In the genomic region with DNA sequence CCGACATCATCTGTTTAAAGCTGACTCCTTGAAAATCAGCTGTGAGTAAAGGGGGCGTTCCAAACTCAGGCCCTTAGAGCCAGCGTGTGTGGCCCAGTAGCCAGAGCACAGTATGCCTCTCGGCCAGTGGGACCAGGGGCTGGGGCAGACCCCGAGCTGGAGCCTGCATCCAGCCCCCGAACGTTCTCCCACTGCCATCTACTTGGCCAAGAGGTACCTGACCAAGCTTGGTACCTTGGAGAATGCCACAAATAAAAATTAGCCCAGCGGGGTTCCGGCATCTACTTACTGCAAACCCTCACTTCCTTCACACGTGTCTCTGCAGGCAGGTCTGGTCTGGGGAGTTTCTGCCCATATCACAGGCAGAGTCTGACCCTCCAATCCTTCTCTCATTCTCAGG, we compare ENCODE assay signal across 1 cellular context.
TF ChIP-seq lines count a peak whose summit lies in the region.

No MANE protein-coding gene starts in this region.

TF ChIP-seq in H1, 55 proteins besides CTCF, POLR2A, EP300 and RAD21:
- TF ChIP-seq SRF (IDR thresholded peaks at IDR 0.05; ENCODE audit: low read depth, low read length): no peak
- TF ChIP-seq, protein P1, sequence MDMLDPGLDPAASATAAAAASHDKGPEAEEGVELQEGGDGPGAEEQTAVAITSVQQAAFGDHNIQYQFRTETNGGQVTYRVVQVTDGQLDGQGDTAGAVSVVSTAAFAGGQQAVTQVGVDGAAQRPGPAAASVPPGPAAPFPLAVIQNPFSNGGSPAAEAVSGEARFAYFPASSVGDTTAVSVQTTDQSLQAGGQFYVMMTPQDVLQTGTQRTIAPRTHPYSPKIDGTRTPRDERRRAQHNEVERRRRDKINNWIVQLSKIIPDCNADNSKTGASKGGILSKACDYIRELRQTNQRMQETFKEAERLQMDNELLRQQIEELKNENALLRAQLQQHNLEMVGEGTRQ (IDR thresholded peaks at IDR 0.05; ENCODE audit: low read length): no peak
- TF ChIP-seq TEAD4 (IDR thresholded peaks at IDR 0.05; ENCODE audit: low read depth, low read length): no peak
- no peak for TF ChIP-seq NRF1 (IDR thresholded peaks at IDR 0.05; ENCODE audit: low read depth, low read length)
- no peak for TF ChIP-seq CREB1 (IDR thresholded peaks at IDR 0.05)
- no peak for TF ChIP-seq RFX5 (IDR thresholded peaks at IDR 0.05; ENCODE audit: borderline replicate concordance, low read depth, low read length)
- no peak for TF ChIP-seq BACH1 (IDR thresholded peaks at IDR 0.05; ENCODE audit: low read length)
- TF ChIP-seq NANOG (IDR thresholded peaks at IDR 0.05; ENCODE audit: insufficient read depth, low read depth, low read length, poor library complexity, severe bottlenecking): no peak
- TF ChIP-seq ASH2L (IDR thresholded peaks at IDR 0.05; ENCODE audit: low read length): no peak
- TF ChIP-seq JUN (IDR thresholded peaks at IDR 0.05; ENCODE audit: low read depth, low read length): no peak
- no peak for TF ChIP-seq HDAC2 (IDR thresholded peaks at IDR 0.05; ENCODE audit: borderline replicate concordance in 1 of 2, low read depth in 2 of 2, low read length in 2 of 2)
- TF ChIP-seq CEBPB (IDR thresholded peaks at IDR 0.05; ENCODE audit: low read depth, low read length): no peak
- TF ChIP-seq EZH2 (IDR thresholded peaks at IDR 0.05; ENCODE audit: low read depth, low read length, severe bottlenecking): no peak
- TF ChIP-seq, protein P2, sequence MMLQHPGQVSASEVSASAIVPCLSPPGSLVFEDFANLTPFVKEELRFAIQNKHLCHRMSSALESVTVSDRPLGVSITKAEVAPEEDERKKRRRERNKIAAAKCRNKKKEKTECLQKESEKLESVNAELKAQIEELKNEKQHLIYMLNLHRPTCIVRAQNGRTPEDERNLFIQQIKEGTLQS (IDR thresholded peaks at IDR 0.05; ENCODE audit: insufficient read depth, low read depth, low read length): no peak
- TF ChIP-seq, protein P3, sequence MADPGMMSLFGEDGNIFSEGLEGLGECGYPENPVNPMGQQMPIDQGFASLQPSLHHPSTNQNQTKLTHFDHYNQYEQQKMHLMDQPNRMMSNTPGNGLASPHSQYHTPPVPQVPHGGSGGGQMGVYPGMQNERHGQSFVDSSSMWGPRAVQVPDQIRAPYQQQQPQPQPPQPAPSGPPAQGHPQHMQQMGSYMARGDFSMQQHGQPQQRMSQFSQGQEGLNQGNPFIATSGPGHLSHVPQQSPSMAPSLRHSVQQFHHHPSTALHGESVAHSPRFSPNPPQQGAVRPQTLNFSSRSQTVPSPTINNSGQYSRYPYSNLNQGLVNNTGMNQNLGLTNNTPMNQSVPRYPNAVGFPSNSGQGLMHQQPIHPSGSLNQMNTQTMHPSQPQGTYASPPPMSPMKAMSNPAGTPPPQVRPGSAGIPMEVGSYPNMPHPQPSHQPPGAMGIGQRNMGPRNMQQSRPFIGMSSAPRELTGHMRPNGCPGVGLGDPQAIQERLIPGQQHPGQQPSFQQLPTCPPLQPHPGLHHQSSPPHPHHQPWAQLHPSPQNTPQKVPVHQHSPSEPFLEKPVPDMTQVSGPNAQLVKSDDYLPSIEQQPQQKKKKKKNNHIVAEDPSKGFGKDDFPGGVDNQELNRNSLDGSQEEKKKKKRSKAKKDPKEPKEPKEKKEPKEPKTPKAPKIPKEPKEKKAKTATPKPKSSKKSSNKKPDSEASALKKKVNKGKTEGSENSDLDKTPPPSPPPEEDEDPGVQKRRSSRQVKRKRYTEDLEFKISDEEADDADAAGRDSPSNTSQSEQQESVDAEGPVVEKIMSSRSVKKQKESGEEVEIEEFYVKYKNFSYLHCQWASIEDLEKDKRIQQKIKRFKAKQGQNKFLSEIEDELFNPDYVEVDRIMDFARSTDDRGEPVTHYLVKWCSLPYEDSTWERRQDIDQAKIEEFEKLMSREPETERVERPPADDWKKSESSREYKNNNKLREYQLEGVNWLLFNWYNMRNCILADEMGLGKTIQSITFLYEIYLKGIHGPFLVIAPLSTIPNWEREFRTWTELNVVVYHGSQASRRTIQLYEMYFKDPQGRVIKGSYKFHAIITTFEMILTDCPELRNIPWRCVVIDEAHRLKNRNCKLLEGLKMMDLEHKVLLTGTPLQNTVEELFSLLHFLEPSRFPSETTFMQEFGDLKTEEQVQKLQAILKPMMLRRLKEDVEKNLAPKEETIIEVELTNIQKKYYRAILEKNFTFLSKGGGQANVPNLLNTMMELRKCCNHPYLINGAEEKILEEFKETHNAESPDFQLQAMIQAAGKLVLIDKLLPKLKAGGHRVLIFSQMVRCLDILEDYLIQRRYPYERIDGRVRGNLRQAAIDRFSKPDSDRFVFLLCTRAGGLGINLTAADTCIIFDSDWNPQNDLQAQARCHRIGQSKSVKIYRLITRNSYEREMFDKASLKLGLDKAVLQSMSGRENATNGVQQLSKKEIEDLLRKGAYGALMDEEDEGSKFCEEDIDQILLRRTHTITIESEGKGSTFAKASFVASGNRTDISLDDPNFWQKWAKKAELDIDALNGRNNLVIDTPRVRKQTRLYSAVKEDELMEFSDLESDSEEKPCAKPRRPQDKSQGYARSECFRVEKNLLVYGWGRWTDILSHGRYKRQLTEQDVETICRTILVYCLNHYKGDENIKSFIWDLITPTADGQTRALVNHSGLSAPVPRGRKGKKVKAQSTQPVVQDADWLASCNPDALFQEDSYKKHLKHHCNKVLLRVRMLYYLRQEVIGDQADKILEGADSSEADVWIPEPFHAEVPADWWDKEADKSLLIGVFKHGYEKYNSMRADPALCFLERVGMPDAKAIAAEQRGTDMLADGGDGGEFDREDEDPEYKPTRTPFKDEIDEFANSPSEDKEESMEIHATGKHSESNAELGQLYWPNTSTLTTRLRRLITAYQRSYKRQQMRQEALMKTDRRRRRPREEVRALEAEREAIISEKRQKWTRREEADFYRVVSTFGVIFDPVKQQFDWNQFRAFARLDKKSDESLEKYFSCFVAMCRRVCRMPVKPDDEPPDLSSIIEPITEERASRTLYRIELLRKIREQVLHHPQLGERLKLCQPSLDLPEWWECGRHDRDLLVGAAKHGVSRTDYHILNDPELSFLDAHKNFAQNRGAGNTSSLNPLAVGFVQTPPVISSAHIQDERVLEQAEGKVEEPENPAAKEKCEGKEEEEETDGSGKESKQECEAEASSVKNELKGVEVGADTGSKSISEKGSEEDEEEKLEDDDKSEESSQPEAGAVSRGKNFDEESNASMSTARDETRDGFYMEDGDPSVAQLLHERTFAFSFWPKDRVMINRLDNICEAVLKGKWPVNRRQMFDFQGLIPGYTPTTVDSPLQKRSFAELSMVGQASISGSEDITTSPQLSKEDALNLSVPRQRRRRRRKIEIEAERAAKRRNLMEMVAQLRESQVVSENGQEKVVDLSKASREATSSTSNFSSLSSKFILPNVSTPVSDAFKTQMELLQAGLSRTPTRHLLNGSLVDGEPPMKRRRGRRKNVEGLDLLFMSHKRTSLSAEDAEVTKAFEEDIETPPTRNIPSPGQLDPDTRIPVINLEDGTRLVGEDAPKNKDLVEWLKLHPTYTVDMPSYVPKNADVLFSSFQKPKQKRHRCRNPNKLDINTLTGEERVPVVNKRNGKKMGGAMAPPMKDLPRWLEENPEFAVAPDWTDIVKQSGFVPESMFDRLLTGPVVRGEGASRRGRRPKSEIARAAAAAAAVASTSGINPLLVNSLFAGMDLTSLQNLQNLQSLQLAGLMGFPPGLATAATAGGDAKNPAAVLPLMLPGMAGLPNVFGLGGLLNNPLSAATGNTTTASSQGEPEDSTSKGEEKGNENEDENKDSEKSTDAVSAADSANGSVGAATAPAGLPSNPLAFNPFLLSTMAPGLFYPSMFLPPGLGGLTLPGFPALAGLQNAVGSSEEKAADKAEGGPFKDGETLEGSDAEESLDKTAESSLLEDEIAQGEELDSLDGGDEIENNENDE (IDR thresholded peaks at IDR 0.05; ENCODE audit: insufficient replicate concordance, low read length): no peak
- TF ChIP-seq RXRA (IDR thresholded peaks at IDR 0.05; ENCODE audit: insufficient read depth, low read depth, low read length): no peak
- TF ChIP-seq YY1 (IDR thresholded peaks at IDR 0.05; ENCODE audit: low read depth, low read length): no peak
- TF ChIP-seq CHD2 (IDR thresholded peaks at IDR 0.05; ENCODE audit: low read length): no peak
- TF ChIP-seq CTBP2 (IDR thresholded peaks at IDR 0.05; ENCODE audit: borderline replicate concordance, insufficient read depth, insufficient read length, low read length): no peak
TF ChIP-seq in H1: peak in this region for 0.
